In the genomic region with DNA sequence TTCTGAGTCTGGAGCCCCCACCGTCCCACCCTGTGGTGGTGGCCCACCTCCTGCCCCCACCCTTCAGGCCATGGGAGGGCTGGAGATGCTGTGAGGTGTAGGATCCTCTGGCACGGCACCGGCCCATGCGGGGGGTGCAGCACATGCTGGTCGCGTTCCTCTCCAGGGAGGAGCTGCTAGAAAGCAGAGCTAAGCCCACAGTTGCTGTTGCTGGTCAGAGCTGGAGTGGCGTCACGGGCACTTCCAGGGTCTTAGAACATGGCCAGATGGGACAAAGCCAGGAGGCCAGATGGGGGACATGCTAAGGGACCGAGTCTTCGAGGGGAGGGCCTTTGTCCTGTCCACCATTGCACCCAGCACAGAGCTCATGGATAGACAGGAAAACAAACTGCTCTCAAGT, we compare ENCODE assay signal across 18 cellular contexts. TPM values are rescaled to one million over a fixed set of nuclear protein-coding genes. Genes with fewer than 3 reads are reported as not detected.
DNase-seq lines count a peak whose midpoint lies in the region; ATAC-seq and TF ChIP-seq lines count a peak whose summit lies in the region.
"Had no signal": no experiment of that assay in that cellular context is flagged by ENCODE, and none has a peak within 500 bp of the region (broad histone marks: within the 10 kb centered on the region; RNA-seq: fewer than 3 reads in every experiment).

No MANE protein-coding gene starts in this region.

- DNase-seq in Right ventricle myocardium inferior (ENCODE audit: missing footprints) (peak; percentile 51), right atrium auricular region (ENCODE audit: low spot score) (no peak), WERI-Rb-1 (peak; percentile 79), mesenchymal stem cell (no peak), uterus (no peak), hepatocyte (ENCODE audit: low spot score) (no peak), upper lobe of right lung (no peak), NCI-H1105 (lab: John Stamatoyannopoulos, UW) (no peak)
- DNase-seq: 8988T; AML-193; DMS79; KG1; MV-4-11; NCI-H187; NCI-H748 treated with DMSO at 0.1 percent for 48 hours; NK-92 treated with Interleukin-12 subunit alpha and Interleukin-12 subunit beta, amount 100 ng/mL, for 24 hours; SJCRH30 had no signal

- H3K79me1 ChIP-seq in mesenchymal stem cell (replicated peaks; ENCODE audit: low read length, poor library complexity, severe bottlenecking) = peaks cover 50% of the 10 kb centered on the region

- no peaks in the 10 kb centered on the region for H3K9me3 ChIP-seq in right atrium auricular region
- no peaks in the 10 kb centered on the region for H3K9me3 ChIP-seq in WERI-Rb-1 (ENCODE audit: severe bottlenecking)
- H3K9me3 ChIP-seq in mesenchymal stem cell (ENCODE audit: control insufficient read depth, low read length) = no peaks in the 10 kb centered on the region
- no peaks in the 10 kb centered on the region for H3K9me3 ChIP-seq in uterus
- no peaks in the 10 kb centered on the region for H3K9me3 ChIP-seq in hepatocyte (ENCODE audit: low read depth)
- H3K9me3 ChIP-seq in upper lobe of right lung = no peaks in the 10 kb centered on the region
- H3K9me3 ChIP-seq: SJCRH30 had no signal

- no peak for TF ChIP-seq POLR2A in uterus (IDR thresholded peaks at IDR 0.05)

- H4K91ac ChIP-seq in mesenchymal stem cell (ENCODE audit: low read length) = no peak overlapping the region

- H3K14ac ChIP-seq in mesenchymal stem cell (ENCODE audit: low read length in 2 of 2) = no peak overlapping the region

- H3K4me1 ChIP-seq in right atrium auricular region = peaks cover 0 to 18% of the 10 kb centered on the region in 2 donors
- H3K4me1 ChIP-seq in mesenchymal stem cell (ENCODE audit: control insufficient read depth, insufficient read depth, low read depth, low read length) = peaks cover 23% of the 10 kb centered on the region
- peaks cover 0 to 10% of the 10 kb centered on the region in 2 donors for H3K4me1 ChIP-seq in uterus
- H3K4me1 ChIP-seq in hepatocyte (ENCODE audit: insufficient read depth) = no peaks in the 10 kb centered on the region
- peaks cover 7% of the 10 kb centered on the region for H3K4me1 ChIP-seq in upper lobe of right lung
- H3K4me1 ChIP-seq: SJCRH30 had no signal

- no peak overlapping the region for H2BK5ac ChIP-seq in mesenchymal stem cell (ENCODE audit: low read depth, low read length, poor library complexity, severe bottlenecking)

- H3K9me2 ChIP-seq in hepatocyte (replicated peaks; ENCODE audit: insufficient read depth) = no peaks in the 10 kb centered on the region

- no peak overlapping the region for H3K4me2 ChIP-seq in mesenchymal stem cell (ENCODE audit: low read length, poor library complexity, severe bottlenecking)
- no peak overlapping the region for H3K4me2 ChIP-seq in hepatocyte

- no peaks in the 10 kb centered on the region for H3K27me3 ChIP-seq in right atrium auricular region
- H3K27me3 ChIP-seq in WERI-Rb-1 (ENCODE audit: insufficient read depth, low read depth, severe bottlenecking) = no peaks in the 10 kb centered on the region
- no peaks in the 10 kb centered on the region for H3K27me3 ChIP-seq in mesenchymal stem cell (ENCODE audit: control insufficient read depth in 1 of 2, insufficient read depth in 1 of 2, low read length in 2 of 2)
- H3K27me3 ChIP-seq in uterus = no peaks in the 10 kb centered on the region
- no peaks in the 10 kb centered on the region for H3K27me3 ChIP-seq in hepatocyte
- H3K27me3 ChIP-seq in upper lobe of right lung = no peaks in the 10 kb centered on the region
- H3K27me3 ChIP-seq: SJCRH30 had no signal

- H3K36me3 ChIP-seq in right atrium auricular region (peaks cover 4% of the 10 kb centered on the region), WERI-Rb-1 (peaks cover 23% of the 10 kb centered on the region), mesenchymal stem cell (ENCODE audit: control insufficient read depth in 1 of 2, insufficient read depth in 2 of 2, low read depth in 1 of 2, low read length in 2 of 2) (peaks cover 3 to 26% of the 10 kb centered on the region in 2 experiments), uterus (no peaks in the 10 kb centered on the region), hepatocyte (replicated peaks; ENCODE audit: insufficient read depth, low read depth) (no peaks in the 10 kb centered on the region), upper lobe of right lung (no peaks in the 10 kb centered on the region)

- peaks cover 77% of the 10 kb centered on the region for H3K79me2 ChIP-seq in hepatocyte

- H4K20me1 ChIP-seq in hepatocyte (ENCODE audit: insufficient read depth, poor library complexity, severe bottlenecking) = peaks cover 65% of the 10 kb centered on the region

- H4K8ac ChIP-seq in mesenchymal stem cell (ENCODE audit: low read length) = no peak overlapping the region

- H3K27ac ChIP-seq in right atrium auricular region = no peak overlapping the region
- peak overlapping the region; percentile 64 for H3K27ac ChIP-seq in WERI-Rb-1
- no peak overlapping the region for H3K27ac ChIP-seq in mesenchymal stem cell (ENCODE audit: low read length, poor library complexity, severe bottlenecking)
- peak overlapping the region; percentile 70 to 76 for H3K27ac ChIP-seq in uterus
- no peak overlapping the region for H3K27ac ChIP-seq in hepatocyte
- no peak overlapping the region for H3K27ac ChIP-seq in upper lobe of right lung
- H3K27ac ChIP-seq: SJCRH30 had no signal

- H3K18ac ChIP-seq in mesenchymal stem cell (ENCODE audit: low read depth in 1 of 2, low read length in 2 of 2) = no peak overlapping the region

- H2BK120ac ChIP-seq in mesenchymal stem cell (ENCODE audit: low read depth, low read length) = no peak overlapping the region

- no peak overlapping the region for H3K4ac ChIP-seq in mesenchymal stem cell (ENCODE audit: low read depth in 1 of 2, low read length in 2 of 2)

- no peak for TF ChIP-seq CTCF in right atrium auricular region (IDR thresholded peaks at IDR 0.05)
- TF ChIP-seq CTCF in WERI-Rb-1 (IDR thresholded peaks at IDR 0.05; ENCODE audit: low read depth, low read length) = no peak
- TF ChIP-seq CTCF in uterus (IDR thresholded peaks at IDR 0.05) = no peak
- TF ChIP-seq CTCF in hepatocyte (IDR thresholded peaks at IDR 0.05; ENCODE audit: poor library complexity) = no peak
- no peak for TF ChIP-seq CTCF in upper lobe of right lung (IDR thresholded peaks at IDR 0.05)

- H3K4me3 ChIP-seq in right atrium auricular region (no peak overlapping the region), WERI-Rb-1 (ENCODE audit: low read depth, low read length) (no peak overlapping the region), mesenchymal stem cell (ENCODE audit: insufficient read depth in 1 of 2, low read depth in 1 of 2, low read length in 2 of 2) (no peak overlapping the region), uterus (no peak overlapping the region), hepatocyte (no peak overlapping the region), upper lobe of right lung (no peak overlapping the region)
- H3K4me3 ChIP-seq: SJCRH30 had no signal

- no peak overlapping the region for H3K23ac ChIP-seq in mesenchymal stem cell (ENCODE audit: low read length in 2 of 2)

- no peak overlapping the region for H2BK12ac ChIP-seq in mesenchymal stem cell (ENCODE audit: low read length in 2 of 2)

- H2AFZ ChIP-seq in mesenchymal stem cell (ENCODE audit: low read depth, low read length) (no peak overlapping the region), hepatocyte (no peak overlapping the region)

- no peak overlapping the region for H2AK5ac ChIP-seq in mesenchymal stem cell (ENCODE audit: low read length, severe bottlenecking)

- H3K9ac ChIP-seq in mesenchymal stem cell (ENCODE audit: low read length) = peak overlapping the region; percentile 38

- ATAC-seq in Right ventricle myocardium inferior (no peak), upper lobe of right lung (no peak)
- ATAC-seq: Panc1 had no signal

- intact Hi-C loops in Right ventricle myocardium inferior (cut with DNase I) (no loop called here), uterus (cut with DNase I; ENCODE audit: low total_unique reads) (no loop called here), upper lobe of right lung (cut with DNase I) (no loop called here)

- 93% methylated on average over 10 of the region's 10 CpGs for WGBS in mesenchymal stem cell
- 94% methylated on average over 10 of the region's 10 CpGs for WGBS in hepatocyte (ENCODE audit: low lambda C conversion rate, missing lambda C conversion rate)

- H2BK15ac ChIP-seq in mesenchymal stem cell (ENCODE audit: low read depth, poor library complexity, severe bottlenecking) = no peak overlapping the region

RNA-seq across cellular contexts. Expression of gene AGAP3, which starts 21.6 kb away (rescaled TPM):
- total RNA-seq in Right ventricle myocardium inferior = 57.4 TPM
- total RNA-seq in right atrium auricular region = 10 to 100 TPM; 29.8 to 42.1 TPM
- polyA plus RNA-seq in mesenchymal stem cell (2013, experiment 1 of 2) = 55.8 TPM
- polyA plus RNA-seq in mesenchymal stem cell (2013, experiment 2 of 2) = 53.0 TPM
- 100 to 1,000 TPM in 1 of 4 donors, 10 to 100 TPM in 3; 28.2 to 174 (median 53.2) TPM for total RNA-seq in uterus
- total RNA-seq in hepatocyte = 23.7 and 44.0 TPM in 2 replicates
- polyA plus RNA-seq in hepatocyte = 56.7 and 63.5 TPM in 2 replicates
- 152 TPM for total RNA-seq in upper lobe of right lung

RNA-seq across cellular contexts. Expression of gene TMUB1, which starts 24.6 kb away (rescaled TPM):
- total RNA-seq in Right ventricle myocardium inferior (35.5 TPM), right atrium auricular region (10 to 100 TPM; 28.0 to 53.6 TPM), uterus (10 to 100 TPM in 2 of 4 donors, 1 to 10 TPM in 2; 2.9 to 32.8 (median 8.6) TPM), hepatocyte (40.5 and 45.0 TPM in 2 replicates), upper lobe of right lung (36.3 TPM)
- 56.8 TPM for polyA plus RNA-seq in mesenchymal stem cell (2013, experiment 1 of 2)
- polyA plus RNA-seq in mesenchymal stem cell (2013, experiment 2 of 2) = 53.5 TPM
- 83.1 and 91.9 TPM in 2 replicates for polyA plus RNA-seq in hepatocyte

RNA-seq across cellular contexts. Expression of gene FASTK, which starts 27.3 kb away (rescaled TPM):
- total RNA-seq in Right ventricle myocardium inferior (79.2 TPM), right atrium auricular region (10 to 100 TPM; 85.9 to 96.4 TPM), uterus (10 to 100 TPM; 37.1 to 84.9 (median 52.4) TPM), hepatocyte (105 and 107 TPM in 2 replicates), upper lobe of right lung (54.2 TPM)
- 72.5 TPM for polyA plus RNA-seq in mesenchymal stem cell (2013, experiment 1 of 2)
- polyA plus RNA-seq in mesenchymal stem cell (2013, experiment 2 of 2) = 69.4 TPM
- 193 and 202 TPM in 2 replicates for polyA plus RNA-seq in hepatocyte

RNA-seq across cellular contexts. Expression of gene SLC4A2, which starts 48.5 kb away (rescaled TPM):
- total RNA-seq in Right ventricle myocardium inferior = 61.2 TPM
- 100 to 1,000 TPM in 1 of 2 donors, 10 to 100 TPM in 1; 55.3 to 114 TPM for total RNA-seq in right atrium auricular region
- 140 TPM for polyA plus RNA-seq in mesenchymal stem cell (2013, experiment 1 of 2)
- 133 TPM for polyA plus RNA-seq in mesenchymal stem cell (2013, experiment 2 of 2)
- total RNA-seq in uterus = 100 to 1,000 TPM in 2 of 4 donors, 10 to 100 TPM in 2; 37.4 to 177 (median 88.6) TPM
- 153 and 188 TPM in 2 replicates for total RNA-seq in hepatocyte
- polyA plus RNA-seq in hepatocyte = 167 and 175 TPM in 2 replicates
- 178 TPM for total RNA-seq in upper lobe of right lung

RNA-seq across cellular contexts. Expression of gene CDK5, which starts 50.2 kb away (rescaled TPM):
- total RNA-seq in Right ventricle myocardium inferior (6.7 TPM), right atrium auricular region (1 to 10 TPM; 4.4 to 4.9 TPM), uterus (1 to 10 TPM in 3 of 4 donors, under 1 TPM in 1; 0.51 to 9.3 (median 2.7) TPM), hepatocyte (15.2 and 17.4 TPM in 2 replicates), upper lobe of right lung (10.4 TPM)
- 20.3 TPM for polyA plus RNA-seq in mesenchymal stem cell (2013, experiment 1 of 2)
- polyA plus RNA-seq in mesenchymal stem cell (2013, experiment 2 of 2) = 21.3 TPM
- polyA plus RNA-seq in hepatocyte = 29.4 and 39.4 TPM in 2 replicates

Comparison
In these comparisons a context has a peak if more than half of its experiments do, and no peak if none do; other contexts are left out.
1. DNase-seq: peak in Right ventricle myocardium inferior (single experiment) and WERI-Rb-1 (single experiment); none in right atrium auricular region (single experiment), mesenchymal stem cell (single experiment), uterus (0 of 2), hepatocyte (single experiment), upper lobe of right lung (single experiment) and NCI-H1105 (single experiment).
2. H3K27ac ChIP-seq: peak in WERI-Rb-1 (single experiment) and uterus (2 of 2); none in right atrium auricular region (0 of 2), mesenchymal stem cell (single experiment), hepatocyte (single experiment) and upper lobe of right lung (single experiment).